Comparison of ENCODE assay signal across 1 cellular context in the genomic region with DNA sequence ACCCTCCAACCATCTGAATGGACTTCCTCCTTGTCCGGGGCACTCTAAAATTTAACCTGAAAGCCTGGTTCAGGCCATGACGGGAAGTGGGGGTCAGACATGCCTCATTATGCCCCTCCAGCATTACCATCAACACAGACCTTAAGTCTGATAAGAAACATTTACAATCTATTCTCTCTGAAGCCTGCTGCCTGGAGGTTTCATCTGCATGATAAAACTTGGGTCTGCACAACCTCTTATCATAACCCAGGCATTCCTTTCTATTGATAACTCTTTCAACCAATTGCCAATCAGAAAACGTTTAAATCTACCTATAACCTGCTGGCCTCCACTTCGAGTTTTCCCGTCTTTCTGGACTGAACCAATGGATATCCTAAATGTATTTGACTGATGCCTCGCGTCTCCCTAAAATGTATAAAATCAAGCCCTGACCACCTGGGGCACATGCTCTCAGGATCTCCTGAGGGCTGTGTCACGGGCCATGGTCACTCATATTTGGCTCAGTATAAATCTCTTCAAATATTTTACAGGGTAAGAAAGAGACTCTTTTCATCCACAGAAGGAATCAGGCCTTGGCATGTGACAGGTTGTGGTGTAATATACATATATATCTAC.
TF ChIP-seq lines count a peak whose summit lies in the region.

No MANE protein-coding gene starts in this region.

TF ChIP-seq in GM23338, 12 proteins besides CTCF, POLR2A, EP300 and RAD21:
- TF ChIP-seq JUNB (IDR thresholded peaks at IDR 0.05; ENCODE audit: unreplicated experiment) (no peak), EZH2 (IDR thresholded peaks at IDR 0.05; ENCODE audit: low read depth, unreplicated experiment) (no peak), NANOG (IDR thresholded peaks at IDR 0.05; ENCODE audit: borderline replicate concordance) (no peak), EZH2phosphoT487 (IDR thresholded peaks at IDR 0.05; ENCODE audit: unreplicated experiment) (no peak), ZNF331 (CRISPR knock-in tag; IDR thresholded peaks at IDR 0.05; ENCODE audit: low read depth) (no peak), CREB1 (CRISPR knock-in tag; IDR thresholded peaks at IDR 0.05; ENCODE audit: low read depth) (no peak), POLR2AphosphoS5 (IDR thresholded peaks at IDR 0.05; ENCODE audit: low read depth) (no peak), STAT1 (IDR thresholded peaks at IDR 0.05; ENCODE audit: unreplicated experiment) (no peak), ZNF114 (CRISPR knock-in tag; IDR thresholded peaks at IDR 0.05) (no peak)
- TF ChIP-seq, protein P1, sequence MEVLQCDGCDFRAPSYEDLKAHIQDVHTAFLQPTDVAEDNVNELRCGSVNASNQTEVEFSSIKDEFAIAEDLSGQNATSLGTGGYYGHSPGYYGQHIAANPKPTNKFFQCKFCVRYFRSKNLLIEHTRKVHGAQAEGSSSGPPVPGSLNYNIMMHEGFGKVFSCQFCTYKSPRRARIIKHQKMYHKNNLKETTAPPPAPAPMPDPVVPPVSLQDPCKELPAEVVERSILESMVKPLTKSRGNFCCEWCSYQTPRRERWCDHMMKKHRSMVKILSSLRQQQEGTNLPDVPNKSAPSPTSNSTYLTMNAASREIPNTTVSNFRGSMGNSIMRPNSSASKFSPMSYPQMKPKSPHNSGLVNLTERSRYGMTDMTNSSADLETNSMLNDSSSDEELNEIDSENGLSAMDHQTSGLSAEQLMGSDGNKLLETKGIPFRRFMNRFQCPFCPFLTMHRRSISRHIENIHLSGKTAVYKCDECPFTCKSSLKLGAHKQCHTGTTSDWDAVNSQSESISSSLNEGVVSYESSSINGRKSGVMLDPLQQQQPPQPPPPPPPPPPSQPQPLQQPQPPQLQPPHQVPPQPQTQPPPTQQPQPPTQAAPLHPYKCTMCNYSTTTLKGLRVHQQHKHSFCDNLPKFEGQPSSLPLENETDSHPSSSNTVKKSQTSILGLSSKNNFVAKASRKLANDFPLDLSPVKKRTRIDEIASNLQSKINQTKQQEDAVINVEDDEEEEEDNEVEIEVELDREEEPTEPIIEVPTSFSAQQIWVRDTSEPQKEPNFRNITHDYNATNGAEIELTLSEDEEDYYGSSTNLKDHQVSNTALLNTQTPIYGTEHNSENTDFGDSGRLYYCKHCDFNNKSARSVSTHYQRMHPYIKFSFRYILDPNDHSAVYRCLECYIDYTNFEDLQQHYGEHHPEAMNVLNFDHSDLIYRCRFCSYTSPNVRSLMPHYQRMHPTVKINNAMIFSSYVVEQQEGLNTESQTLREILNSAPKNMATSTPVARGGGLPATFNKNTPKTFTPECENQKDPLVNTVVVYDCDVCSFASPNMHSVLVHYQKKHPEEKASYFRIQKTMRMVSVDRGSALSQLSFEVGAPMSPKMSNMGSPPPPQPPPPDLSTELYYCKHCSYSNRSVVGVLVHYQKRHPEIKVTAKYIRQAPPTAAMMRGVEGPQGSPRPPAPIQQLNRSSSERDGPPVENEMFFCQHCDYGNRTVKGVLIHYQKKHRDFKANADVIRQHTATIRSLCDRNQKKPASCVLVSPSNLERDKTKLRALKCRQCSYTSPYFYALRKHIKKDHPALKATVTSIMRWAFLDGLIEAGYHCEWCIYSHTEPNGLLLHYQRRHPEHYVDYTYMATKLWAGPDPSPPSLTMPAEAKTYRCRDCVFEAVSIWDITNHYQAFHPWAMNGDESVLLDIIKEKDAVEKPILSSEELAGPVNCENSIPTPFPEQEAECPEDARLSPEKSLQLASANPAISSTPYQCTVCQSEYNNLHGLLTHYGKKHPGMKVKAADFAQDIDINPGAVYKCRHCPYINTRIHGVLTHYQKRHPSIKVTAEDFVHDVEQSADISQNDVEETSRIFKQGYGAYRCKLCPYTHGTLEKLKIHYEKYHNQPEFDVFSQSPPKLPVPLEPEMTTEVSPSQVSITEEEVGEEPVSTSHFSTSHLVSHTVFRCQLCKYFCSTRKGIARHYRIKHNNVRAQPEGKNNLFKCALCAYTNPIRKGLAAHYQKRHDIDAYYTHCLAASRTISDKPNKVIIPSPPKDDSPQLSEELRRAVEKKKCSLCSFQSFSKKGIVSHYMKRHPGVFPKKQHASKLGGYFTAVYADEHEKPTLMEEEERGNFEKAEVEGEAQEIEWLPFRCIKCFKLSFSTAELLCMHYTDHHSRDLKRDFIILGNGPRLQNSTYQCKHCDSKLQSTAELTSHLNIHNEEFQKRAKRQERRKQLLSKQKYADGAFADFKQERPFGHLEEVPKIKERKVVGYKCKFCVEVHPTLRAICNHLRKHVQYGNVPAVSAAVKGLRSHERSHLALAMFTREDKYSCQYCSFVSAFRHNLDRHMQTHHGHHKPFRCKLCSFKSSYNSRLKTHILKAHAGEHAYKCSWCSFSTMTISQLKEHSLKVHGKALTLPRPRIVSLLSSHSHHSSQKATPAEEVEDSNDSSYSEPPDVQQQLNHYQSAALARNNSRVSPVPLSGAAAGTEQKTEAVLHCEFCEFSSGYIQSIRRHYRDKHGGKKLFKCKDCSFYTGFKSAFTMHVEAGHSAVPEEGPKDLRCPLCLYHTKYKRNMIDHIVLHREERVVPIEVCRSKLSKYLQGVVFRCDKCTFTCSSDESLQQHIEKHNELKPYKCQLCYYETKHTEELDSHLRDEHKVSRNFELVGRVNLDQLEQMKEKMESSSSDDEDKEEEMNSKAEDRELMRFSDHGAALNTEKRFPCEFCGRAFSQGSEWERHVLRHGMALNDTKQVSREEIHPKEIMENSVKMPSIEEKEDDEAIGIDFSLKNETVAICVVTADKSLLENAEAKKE (CRISPR knock-in tag; IDR thresholded peaks at IDR 0.05) = no peak
- TF ChIP-seq, protein P2, sequence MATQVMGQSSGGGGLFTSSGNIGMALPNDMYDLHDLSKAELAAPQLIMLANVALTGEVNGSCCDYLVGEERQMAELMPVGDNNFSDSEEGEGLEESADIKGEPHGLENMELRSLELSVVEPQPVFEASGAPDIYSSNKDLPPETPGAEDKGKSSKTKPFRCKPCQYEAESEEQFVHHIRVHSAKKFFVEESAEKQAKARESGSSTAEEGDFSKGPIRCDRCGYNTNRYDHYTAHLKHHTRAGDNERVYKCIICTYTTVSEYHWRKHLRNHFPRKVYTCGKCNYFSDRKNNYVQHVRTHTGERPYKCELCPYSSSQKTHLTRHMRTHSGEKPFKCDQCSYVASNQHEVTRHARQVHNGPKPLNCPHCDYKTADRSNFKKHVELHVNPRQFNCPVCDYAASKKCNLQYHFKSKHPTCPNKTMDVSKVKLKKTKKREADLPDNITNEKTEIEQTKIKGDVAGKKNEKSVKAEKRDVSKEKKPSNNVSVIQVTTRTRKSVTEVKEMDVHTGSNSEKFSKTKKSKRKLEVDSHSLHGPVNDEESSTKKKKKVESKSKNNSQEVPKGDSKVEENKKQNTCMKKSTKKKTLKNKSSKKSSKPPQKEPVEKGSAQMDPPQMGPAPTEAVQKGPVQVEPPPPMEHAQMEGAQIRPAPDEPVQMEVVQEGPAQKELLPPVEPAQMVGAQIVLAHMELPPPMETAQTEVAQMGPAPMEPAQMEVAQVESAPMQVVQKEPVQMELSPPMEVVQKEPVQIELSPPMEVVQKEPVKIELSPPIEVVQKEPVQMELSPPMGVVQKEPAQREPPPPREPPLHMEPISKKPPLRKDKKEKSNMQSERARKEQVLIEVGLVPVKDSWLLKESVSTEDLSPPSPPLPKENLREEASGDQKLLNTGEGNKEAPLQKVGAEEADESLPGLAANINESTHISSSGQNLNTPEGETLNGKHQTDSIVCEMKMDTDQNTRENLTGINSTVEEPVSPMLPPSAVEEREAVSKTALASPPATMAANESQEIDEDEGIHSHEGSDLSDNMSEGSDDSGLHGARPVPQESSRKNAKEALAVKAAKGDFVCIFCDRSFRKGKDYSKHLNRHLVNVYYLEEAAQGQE (IDR thresholded peaks at IDR 0.05; ENCODE audit: unreplicated experiment) = no peak
- TF ChIP-seq, protein P3, sequence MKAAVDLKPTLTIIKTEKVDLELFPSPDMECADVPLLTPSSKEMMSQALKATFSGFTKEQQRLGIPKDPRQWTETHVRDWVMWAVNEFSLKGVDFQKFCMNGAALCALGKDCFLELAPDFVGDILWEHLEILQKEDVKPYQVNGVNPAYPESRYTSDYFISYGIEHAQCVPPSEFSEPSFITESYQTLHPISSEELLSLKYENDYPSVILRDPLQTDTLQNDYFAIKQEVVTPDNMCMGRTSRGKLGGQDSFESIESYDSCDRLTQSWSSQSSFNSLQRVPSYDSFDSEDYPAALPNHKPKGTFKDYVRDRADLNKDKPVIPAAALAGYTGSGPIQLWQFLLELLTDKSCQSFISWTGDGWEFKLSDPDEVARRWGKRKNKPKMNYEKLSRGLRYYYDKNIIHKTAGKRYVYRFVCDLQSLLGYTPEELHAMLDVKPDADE (IDR thresholded peaks at IDR 0.05) = no peak
